In the genomic region with DNA sequence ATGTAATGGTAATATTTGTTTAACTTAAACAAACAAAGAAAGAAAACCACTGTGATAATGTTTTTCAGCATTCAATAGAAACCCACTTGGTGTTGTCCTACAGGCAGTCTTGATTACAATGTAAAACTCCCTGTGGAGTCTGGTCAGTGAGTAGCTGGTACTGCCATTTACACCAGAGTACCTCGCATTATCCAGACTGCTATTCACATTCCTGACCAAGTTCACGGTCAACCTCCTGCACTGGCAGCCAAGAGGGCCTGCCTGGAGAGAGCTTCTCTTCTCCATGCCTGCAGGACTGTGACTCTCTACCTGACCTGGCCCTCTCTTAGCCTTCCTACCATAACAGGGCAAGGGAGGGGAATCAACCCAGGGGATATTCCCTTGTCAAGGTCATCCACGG, we compare ENCODE assay signal across 16 cellular contexts. TPM values are rescaled to one million over a fixed set of nuclear protein-coding genes. Genes with fewer than 3 reads are reported as not detected.
A peak's percentile ranks its signal among the peaks of the same experiment; 100 is the strongest.
DNase-seq lines count a peak whose midpoint lies in the region; TF ChIP-seq lines count a peak whose summit lies in the region.
"Had no signal": no experiment of that assay in that cellular context is flagged by ENCODE, and none has a peak within 500 bp of the region (broad histone marks: within the 10 kb centered on the region; RNA-seq: fewer than 3 reads in every experiment).

No MANE protein-coding gene starts in this region.

- H3K27ac Mint-ChIP-seq in progenitor cell of endocrine pancreas: no peak overlapping the region
- H3K27ac Mint-ChIP-seq: CD8-positive, alpha-beta memory T cell had no signal

- H3K36me3 ChIP-seq in H7 (replicated peaks; ENCODE audit: control insufficient read depth, insufficient read depth, low read length): no peaks in the 10 kb centered on the region
- H3K36me3 ChIP-seq: SJCRH30 had no signal

- H3K36me3 Mint-ChIP-seq in progenitor cell of endocrine pancreas (ENCODE audit: insufficient read depth): peaks cover 3% of the 10 kb centered on the region
- H3K36me3 Mint-ChIP-seq: CD8-positive, alpha-beta memory T cell had no signal

- TF ChIP-seq CTCF in progenitor cell of endocrine pancreas (IDR thresholded peaks at IDR 0.05; ENCODE audit: unreplicated experiment): no peak

- H3K4me3 Mint-ChIP-seq in progenitor cell of endocrine pancreas (ENCODE audit: low read depth): no peak overlapping the region
- H3K4me3 Mint-ChIP-seq: CD8-positive, alpha-beta memory T cell had no signal

- peaks cover 6% of the 10 kb centered on the region for H3K9me3 Mint-ChIP-seq in progenitor cell of endocrine pancreas (ENCODE audit: low read depth)

- H3K4me3 ChIP-seq in H7 (ENCODE audit: insufficient read depth, low read depth, low read length): no peak overlapping the region
- H3K4me3 ChIP-seq: GM23248, SJCRH30 had no signal

- H3K4me1 Mint-ChIP-seq in progenitor cell of endocrine pancreas (ENCODE audit: low read depth): peaks cover 11% of the 10 kb centered on the region

- DNase-seq in DMS53 (lab: John Stamatoyannopoulos, UW) (peak; percentile 53), H7 (peak; percentile 43), NCI-H748 treated with DMSO at 0.1 percent for 48 hours (lab: John Stamatoyannopoulos, UW) (peak; percentile 61), iPS DF 19.7 (ENCODE audit: low read depth, low spot score) (peak; percentile 63), progenitor cell of endocrine pancreas (ENCODE audit: low spot score, unreplicated experiment) (no peak), DMS114 treated with DMSO at 0.1 percent for 48 hours (lab: John Stamatoyannopoulos, UW; ENCODE audit: unreplicated experiment) (no peak)
- no peak for DNase-seq in activated CD4-positive, alpha-beta T cell treated with anti-CD3 and anti-CD28 coated beads for 48 hours
- DNase-seq: CD8-positive, alpha-beta memory T cell; DMS 273 treated with DMSO at 0.1 percent for 48 hours; GM23248; KG1; NCI-H1092 treated with DMSO at 0.1 percent for 48 hours; NCI-H1930; NCI-H82; SJCRH30 had no signal

- peaks cover 88% of the 10 kb centered on the region for H3K27me3 ChIP-seq in H7 (ENCODE audit: control insufficient read depth, insufficient read depth, low read length)
- H3K27me3 ChIP-seq: SJCRH30 had no signal

- peaks cover 45% of the 10 kb centered on the region for H3K27me3 Mint-ChIP-seq in progenitor cell of endocrine pancreas

RNA-seq across cellular contexts. Expression of gene LONRF3, which starts 2.9 kb away (rescaled TPM):
- total RNA-seq in H7 (2014; rRNA removed; shearing (Covaris generic)): 0.10 TPM in 1 of 2 replicates, not detected in the other
- 0.96 and 1.5 TPM in 2 replicates for total RNA-seq in progenitor cell of endocrine pancreas
- total RNA-seq: T-helper 2 cell treated with Interferon-gamma antibody and Interleukin-4, amounts not matched to agents 100 ng/mL and 5 ng/mL, for 36 hours had no signal

Comparison
In these comparisons a context has a peak if more than half of its experiments do, and no peak if none do; other contexts are left out.
1. DNase-seq: peak in DMS53 (single experiment), H7 (single experiment), NCI-H748 treated with DMSO at 0.1 percent for 48 hours (single experiment) and iPS DF 19.7 (single experiment); none in activated CD4-positive, alpha-beta T cell treated with anti-CD3 and anti-CD28 coated beads for 48 hours (single experiment), progenitor cell of endocrine pancreas (single experiment) and DMS114 treated with DMSO at 0.1 percent for 48 hours (single experiment).